1 cellular context compared by ENCODE assay signal in genomic region chr13:75492389-75492788, GRCh38.
TF ChIP-seq lines count a peak whose summit lies in the region.

No MANE protein-coding gene starts in this region.

TF ChIP-seq in HEK293, 187 proteins besides CTCF, POLR2A, EP300 and RAD21 (continued from another document):
- TF ChIP-seq, protein P1, sequence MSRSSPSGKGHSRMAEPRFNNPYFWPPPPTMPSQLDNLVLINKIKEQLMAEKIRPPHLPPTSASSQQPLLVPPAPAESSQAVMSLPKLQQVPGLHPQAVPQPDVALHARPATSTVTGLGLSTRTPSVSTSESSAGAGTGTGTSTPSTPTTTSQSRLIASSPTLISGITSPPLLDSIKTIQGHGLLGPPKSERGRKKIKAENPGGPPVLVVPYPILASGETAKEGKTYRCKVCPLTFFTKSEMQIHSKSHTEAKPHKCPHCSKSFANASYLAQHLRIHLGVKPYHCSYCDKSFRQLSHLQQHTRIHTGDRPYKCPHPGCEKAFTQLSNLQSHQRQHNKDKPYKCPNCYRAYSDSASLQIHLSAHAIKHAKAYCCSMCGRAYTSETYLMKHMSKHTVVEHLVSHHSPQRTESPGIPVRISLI (tag by site-specific recombination; IDR thresholded peaks at IDR 0.05): no peak
TF ChIP-seq in HEK293: peak in this region for 1.
